1 cellular context compared by ENCODE assay signal in the genomic region with DNA sequence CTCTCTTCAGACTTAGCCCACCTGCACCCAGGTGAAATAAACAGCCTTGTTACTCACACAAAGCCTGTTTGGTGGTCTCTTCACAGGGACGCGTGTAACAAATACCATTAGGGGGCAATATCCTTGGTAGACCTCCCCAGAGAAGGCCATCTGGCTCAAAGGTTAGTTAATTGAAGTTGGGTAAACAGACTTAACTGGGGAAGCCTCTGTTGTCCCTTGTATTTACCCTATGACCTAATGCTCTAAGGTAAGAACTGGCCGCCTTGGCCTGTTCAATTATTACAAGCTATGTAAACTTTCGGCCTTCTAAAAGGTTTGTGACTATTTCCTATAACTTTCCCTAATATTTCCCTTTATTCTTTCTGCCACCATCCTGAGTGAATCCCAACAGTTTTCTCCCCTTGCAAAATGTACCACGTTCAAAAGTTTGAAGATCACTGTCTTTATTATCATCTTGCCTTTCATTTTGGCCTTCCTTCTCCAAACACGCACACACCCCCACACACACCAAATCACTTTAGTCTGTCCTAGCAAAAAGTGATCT.
TF ChIP-seq lines count a peak whose summit lies in the region.

No MANE protein-coding gene starts in this region.

TF ChIP-seq in HepG2, 621 proteins besides CTCF, POLR2A, EP300 and RAD21 (continued from another document and continues in another):
- TF ChIP-seq, protein P1, sequence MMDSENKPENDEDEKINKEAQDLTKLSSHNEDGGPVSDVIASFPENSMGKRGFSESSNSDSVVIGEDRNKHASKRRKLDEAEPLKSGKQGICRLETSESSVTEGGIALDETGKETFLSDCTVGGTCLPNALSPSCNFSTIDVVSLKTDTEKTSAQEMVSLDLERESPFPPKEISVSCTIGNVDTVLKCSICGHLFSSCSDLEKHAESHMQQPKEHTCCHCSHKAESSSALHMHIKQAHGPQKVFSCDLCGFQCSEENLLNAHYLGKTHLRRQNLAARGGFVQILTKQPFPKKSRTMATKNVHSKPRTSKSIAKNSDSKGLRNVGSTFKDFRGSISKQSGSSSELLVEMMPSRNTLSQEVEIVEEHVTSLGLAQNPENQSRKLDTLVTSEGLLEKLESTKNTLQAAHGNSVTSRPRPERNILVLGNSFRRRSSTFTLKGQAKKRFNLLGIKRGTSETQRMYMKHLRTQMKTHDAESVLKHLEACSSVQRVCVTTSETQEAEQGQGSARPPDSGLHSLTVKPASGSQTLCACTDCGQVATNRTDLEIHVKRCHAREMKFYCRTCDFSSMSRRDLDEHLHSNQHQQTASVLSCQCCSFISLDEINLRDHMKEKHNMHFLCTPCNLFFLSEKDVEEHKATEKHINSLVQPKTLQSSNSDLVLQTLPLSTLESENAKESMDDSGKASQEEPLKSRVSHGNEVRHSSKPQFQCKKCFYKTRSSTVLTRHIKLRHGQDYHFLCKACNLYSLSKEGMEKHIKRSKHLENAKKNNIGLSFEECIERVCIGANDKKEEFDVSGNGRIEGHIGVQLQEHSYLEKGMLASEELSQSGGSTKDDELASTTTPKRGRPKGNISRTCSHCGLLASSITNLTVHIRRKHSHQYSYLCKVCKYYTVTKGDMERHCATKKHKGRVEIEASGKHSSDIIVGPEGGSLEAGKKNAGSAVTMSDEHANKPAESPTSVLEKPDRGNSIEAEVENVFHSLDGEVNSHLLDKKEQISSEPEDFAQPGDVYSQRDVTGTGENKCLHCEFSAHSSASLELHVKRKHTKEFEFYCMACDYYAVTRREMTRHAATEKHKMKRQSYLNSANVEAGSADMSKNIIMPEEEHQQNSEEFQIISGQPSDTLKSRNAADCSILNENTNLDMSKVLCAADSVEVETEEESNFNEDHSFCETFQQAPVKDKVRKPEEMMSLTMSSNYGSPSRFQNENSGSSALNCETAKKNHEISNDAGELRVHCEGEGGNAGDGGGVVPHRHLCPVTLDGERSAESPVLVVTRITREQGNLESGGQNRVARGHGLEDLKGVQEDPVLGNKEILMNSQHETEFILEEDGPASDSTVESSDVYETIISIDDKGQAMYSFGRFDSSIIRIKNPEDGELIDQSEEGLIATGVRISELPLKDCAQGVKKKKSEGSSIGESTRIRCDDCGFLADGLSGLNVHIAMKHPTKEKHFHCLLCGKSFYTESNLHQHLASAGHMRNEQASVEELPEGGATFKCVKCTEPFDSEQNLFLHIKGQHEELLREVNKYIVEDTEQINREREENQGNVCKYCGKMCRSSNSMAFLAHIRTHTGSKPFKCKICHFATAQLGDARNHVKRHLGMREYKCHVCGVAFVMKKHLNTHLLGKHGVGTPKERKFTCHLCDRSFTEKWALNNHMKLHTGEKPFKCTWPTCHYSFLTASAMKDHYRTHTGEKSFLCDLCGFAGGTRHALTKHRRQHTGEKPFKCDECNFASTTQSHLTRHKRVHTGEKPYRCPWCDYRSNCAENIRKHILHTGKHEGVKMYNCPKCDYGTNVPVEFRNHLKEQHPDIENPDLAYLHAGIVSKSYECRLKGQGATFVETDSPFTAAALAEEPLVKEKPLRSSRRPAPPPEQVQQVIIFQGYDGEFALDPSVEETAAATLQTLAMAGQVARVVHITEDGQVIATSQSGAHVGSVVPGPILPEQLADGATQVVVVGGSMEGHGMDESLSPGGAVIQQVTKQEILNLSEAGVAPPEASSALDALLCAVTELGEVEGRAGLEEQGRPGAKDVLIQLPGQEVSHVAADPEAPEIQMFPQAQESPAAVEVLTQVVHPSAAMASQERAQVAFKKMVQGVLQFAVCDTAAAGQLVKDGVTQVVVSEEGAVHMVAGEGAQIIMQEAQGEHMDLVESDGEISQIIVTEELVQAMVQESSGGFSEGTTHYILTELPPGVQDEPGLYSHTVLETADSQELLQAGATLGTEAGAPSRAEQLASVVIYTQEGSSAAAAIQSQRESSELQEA (CRISPR knock-in tag; IDR thresholded peaks at IDR 0.05; ENCODE audit: not compliant biosample characterization), result no peak
- TF ChIP-seq JARID2 (CRISPR knock-in tag; IDR thresholded peaks at IDR 0.05; ENCODE audit: insufficient replicate concordance) (no peak), TBX2 (CRISPR knock-in tag; IDR thresholded peaks at IDR 0.05; ENCODE audit: borderline replicate concordance) (peak; percentile 89), GABPB1 (CRISPR knock-in tag; IDR thresholded peaks at IDR 0.05) (peak; percentile 31; the same call in 1 of the 2 replicates), ZNF20 (CRISPR knock-in tag; IDR thresholded peaks at IDR 0.05) (no peak), CENPT (CRISPR knock-in tag; IDR thresholded peaks at IDR 0.05; ENCODE audit: low read depth) (no peak), MYC (CRISPR knock-in tag; IDR thresholded peaks at IDR 0.05; ENCODE audit: borderline replicate concordance) (no peak), RFX1 (IDR thresholded peaks at IDR 0.05) (no peak), JDP2 (CRISPR knock-in tag; IDR thresholded peaks at IDR 0.05; ENCODE audit: borderline replicate concordance) (no peak), ZFP90 (CRISPR knock-in tag; IDR thresholded peaks at IDR 0.05; ENCODE audit: borderline replicate concordance) (no peak), ARNT2 (CRISPR knock-in tag; IDR thresholded peaks at IDR 0.05; ENCODE audit: low read depth) (no peak), ZNF724P (CRISPR knock-in tag; IDR thresholded peaks at IDR 0.05; ENCODE audit: borderline replicate concordance) (no peak), SRY (CRISPR knock-in tag; IDR thresholded peaks at IDR 0.05) (no peak), ZNF720 (CRISPR knock-in tag; IDR thresholded peaks at IDR 0.05) (no peak), RORA (CRISPR knock-in tag; IDR thresholded peaks at IDR 0.05) (0 out of 2 replicates have a peak, but pooled peaks have one; percentile 51), PHF8 (CRISPR knock-in tag; IDR thresholded peaks at IDR 0.05) (0 out of 2 replicates have a peak, but pooled peaks have one; percentile 39), MEF2D (CRISPR knock-in tag; IDR thresholded peaks at IDR 0.05) (peak; percentile 68; the same call in 1 of the 2 replicates), ZFP41 (CRISPR knock-in tag; IDR thresholded peaks at IDR 0.05; ENCODE audit: borderline replicate concordance) (no peak), ATRX (CRISPR knock-in tag; IDR thresholded peaks at IDR 0.05; ENCODE audit: borderline replicate concordance) (no peak), ZNF713 (CRISPR knock-in tag; IDR thresholded peaks at IDR 0.05) (no peak), PCBP2 (optimal IDR thresholded peaks at IDR 0.05; ENCODE audit: low read depth, low read length, poor library complexity, severe bottlenecking) (no peak), NR3C1 (CRISPR knock-in tag; IDR thresholded peaks at IDR 0.05) (no peak), SIN3A (IDR thresholded peaks at IDR 0.05; ENCODE audit: borderline replicate concordance, low read depth, low read length) (peak; percentile 73; the same call in 1 of the 2 replicates), ATAD3A (CRISPR knock-in tag; IDR thresholded peaks at IDR 0.05) (no peak), ZNF367 (CRISPR knock-in tag; IDR thresholded peaks at IDR 0.05; ENCODE audit: borderline replicate concordance) (no peak), SMAD9 (CRISPR knock-in tag; IDR thresholded peaks at IDR 0.05) (no peak), ZNF44 (CRISPR knock-in tag; IDR thresholded peaks at IDR 0.05) (no peak), ELF4 (CRISPR knock-in tag; IDR thresholded peaks at IDR 0.05; ENCODE audit: borderline replicate concordance) (no peak)
- TF ChIP-seq, protein P2, sequence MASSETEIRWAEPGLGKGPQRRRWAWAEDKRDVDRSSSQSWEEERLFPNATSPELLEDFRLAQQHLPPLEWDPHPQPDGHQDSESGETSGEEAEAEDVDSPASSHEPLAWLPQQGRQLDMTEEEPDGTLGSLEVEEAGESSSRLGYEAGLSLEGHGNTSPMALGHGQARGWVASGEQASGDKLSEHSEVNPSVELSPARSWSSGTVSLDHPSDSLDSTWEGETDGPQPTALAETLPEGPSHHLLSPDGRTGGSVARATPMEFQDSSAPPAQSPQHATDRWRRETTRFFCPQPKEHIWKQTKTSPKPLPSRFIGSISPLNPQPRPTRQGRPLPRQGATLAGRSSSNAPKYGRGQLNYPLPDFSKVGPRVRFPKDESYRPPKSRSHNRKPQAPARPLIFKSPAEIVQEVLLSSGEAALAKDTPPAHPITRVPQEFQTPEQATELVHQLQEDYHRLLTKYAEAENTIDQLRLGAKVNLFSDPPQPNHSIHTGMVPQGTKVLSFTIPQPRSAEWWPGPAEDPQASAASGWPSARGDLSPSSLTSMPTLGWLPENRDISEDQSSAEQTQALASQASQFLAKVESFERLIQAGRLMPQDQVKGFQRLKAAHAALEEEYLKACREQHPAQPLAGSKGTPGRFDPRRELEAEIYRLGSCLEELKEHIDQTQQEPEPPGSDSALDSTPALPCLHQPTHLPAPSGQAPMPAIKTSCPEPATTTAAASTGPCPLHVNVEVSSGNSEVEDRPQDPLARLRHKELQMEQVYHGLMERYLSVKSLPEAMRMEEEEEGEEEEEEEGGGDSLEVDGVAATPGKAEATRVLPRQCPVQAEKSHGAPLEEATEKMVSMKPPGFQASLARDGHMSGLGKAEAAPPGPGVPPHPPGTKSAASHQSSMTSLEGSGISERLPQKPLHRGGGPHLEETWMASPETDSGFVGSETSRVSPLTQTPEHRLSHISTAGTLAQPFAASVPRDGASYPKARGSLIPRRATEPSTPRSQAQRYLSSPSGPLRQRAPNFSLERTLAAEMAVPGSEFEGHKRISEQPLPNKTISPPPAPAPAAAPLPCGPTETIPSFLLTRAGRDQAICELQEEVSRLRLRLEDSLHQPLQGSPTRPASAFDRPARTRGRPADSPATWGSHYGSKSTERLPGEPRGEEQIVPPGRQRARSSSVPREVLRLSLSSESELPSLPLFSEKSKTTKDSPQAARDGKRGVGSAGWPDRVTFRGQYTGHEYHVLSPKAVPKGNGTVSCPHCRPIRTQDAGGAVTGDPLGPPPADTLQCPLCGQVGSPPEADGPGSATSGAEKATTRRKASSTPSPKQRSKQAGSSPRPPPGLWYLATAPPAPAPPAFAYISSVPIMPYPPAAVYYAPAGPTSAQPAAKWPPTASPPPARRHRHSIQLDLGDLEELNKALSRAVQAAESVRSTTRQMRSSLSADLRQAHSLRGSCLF (CRISPR knock-in tag; IDR thresholded peaks at IDR 0.05; ENCODE audit: borderline replicate concordance), result no peak
- TF ChIP-seq, protein P3, sequence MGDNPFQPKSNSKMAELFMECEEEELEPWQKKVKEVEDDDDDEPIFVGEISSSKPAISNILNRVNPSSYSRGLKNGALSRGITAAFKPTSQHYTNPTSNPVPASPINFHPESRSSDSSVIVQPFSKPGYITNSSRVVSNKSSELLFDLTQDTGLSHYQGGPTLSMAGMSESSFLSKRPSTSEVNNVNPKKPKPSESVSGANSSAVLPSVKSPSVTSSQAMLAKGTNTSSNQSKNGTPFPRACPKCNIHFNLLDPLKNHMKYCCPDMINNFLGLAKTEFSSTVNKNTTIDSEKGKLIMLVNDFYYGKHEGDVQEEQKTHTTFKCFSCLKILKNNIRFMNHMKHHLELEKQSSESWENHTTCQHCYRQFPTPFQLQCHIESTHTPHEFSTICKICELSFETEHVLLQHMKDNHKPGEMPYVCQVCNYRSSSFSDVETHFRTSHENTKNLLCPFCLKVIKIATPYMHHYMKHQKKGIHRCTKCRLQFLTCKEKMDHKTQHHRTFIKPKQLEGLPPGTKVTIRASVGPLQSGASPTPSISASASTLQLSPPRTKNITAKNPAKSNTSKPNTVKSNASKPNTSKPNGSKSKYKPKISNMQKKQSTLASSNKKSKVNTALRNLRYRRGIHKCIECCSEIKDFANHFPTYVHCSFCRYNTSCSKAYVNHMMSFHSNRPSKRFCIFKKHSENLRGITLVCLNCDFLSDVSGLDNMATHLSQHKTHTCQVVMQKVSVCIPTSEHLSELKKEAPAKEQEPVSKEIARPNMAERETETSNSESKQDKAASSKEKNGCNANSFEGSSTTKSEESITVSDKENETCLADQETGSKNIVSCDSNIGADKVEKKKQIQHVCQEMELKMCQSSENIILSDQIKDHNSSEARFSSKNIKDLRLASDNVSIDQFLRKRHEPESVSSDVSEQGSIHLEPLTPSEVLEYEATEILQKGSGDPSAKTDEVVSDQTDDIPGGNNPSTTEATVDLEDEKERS (CRISPR knock-in tag; IDR thresholded peaks at IDR 0.05), result no peak
- TF ChIP-seq, protein P4, sequence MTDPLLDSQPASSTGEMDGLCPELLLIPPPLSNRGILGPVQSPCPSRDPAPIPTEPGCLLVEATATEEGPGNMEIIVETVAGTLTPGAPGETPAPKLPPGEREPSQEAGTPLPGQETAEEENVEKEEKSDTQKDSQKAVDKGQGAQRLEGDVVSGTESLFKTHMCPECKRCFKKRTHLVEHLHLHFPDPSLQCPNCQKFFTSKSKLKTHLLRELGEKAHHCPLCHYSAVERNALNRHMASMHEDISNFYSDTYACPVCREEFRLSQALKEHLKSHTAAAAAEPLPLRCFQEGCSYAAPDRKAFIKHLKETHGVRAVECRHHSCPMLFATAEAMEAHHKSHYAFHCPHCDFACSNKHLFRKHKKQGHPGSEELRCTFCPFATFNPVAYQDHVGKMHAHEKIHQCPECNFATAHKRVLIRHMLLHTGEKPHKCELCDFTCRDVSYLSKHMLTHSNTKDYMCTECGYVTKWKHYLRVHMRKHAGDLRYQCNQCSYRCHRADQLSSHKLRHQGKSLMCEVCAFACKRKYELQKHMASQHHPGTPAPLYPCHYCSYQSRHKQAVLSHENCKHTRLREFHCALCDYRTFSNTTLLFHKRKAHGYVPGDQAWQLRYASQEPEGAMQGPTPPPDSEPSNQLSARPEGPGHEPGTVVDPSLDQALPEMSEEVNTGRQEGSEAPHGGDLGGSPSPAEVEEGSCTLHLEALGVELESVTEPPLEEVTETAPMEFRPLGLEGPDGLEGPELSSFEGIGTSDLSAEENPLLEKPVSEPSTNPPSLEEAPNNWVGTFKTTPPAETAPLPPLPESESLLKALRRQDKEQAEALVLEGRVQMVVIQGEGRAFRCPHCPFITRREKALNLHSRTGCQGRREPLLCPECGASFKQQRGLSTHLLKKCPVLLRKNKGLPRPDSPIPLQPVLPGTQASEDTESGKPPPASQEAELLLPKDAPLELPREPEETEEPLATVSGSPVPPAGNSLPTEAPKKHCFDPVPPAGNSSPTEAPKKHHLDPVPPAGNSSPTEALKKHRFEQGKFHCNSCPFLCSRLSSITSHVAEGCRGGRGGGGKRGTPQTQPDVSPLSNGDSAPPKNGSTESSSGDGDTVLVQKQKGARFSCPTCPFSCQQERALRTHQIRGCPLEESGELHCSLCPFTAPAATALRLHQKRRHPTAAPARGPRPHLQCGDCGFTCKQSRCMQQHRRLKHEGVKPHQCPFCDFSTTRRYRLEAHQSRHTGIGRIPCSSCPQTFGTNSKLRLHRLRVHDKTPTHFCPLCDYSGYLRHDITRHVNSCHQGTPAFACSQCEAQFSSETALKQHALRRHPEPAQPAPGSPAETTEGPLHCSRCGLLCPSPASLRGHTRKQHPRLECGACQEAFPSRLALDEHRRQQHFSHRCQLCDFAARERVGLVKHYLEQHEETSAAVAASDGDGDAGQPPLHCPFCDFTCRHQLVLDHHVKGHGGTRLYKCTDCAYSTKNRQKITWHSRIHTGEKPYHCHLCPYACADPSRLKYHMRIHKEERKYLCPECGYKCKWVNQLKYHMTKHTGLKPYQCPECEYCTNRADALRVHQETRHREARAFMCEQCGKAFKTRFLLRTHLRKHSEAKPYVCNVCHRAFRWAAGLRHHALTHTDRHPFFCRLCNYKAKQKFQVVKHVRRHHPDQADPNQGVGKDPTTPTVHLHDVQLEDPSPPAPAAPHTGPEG (CRISPR knock-in tag; IDR thresholded peaks at IDR 0.05), result no peak
- TF ChIP-seq, protein P5, sequence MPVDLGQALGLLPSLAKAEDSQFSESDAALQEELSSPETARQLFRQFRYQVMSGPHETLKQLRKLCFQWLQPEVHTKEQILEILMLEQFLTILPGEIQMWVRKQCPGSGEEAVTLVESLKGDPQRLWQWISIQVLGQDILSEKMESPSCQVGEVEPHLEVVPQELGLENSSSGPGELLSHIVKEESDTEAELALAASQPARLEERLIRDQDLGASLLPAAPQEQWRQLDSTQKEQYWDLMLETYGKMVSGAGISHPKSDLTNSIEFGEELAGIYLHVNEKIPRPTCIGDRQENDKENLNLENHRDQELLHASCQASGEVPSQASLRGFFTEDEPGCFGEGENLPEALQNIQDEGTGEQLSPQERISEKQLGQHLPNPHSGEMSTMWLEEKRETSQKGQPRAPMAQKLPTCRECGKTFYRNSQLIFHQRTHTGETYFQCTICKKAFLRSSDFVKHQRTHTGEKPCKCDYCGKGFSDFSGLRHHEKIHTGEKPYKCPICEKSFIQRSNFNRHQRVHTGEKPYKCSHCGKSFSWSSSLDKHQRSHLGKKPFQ (CRISPR knock-in tag; IDR thresholded peaks at IDR 0.05; ENCODE audit: insufficient replicate concordance), result no peak
